2 cellular contexts compared by ENCODE assay signal in genomic region chr2:3142961-3143571, GRCh38.
TF ChIP-seq lines count a peak whose summit lies in the region.

No MANE protein-coding gene starts in this region.

TF ChIP-seq in GM12878, 131 proteins besides CTCF, POLR2A, EP300 and RAD21:
- TF ChIP-seq BCL3 (IDR thresholded peaks at IDR 0.05; ENCODE audit: borderline replicate concordance, insufficient read depth, low read depth, low read length, poor library complexity, severe bottlenecking) (peak; percentile 18), RAD51 (IDR thresholded peaks at IDR 0.05) (no peak)

TF ChIP-seq in GM23338, 12 proteins besides CTCF, POLR2A, EP300 and RAD21 (continued from another document):
- TF ChIP-seq POLR2AphosphoS5 (IDR thresholded peaks at IDR 0.05; ENCODE audit: low read depth) (no peak), ZNF114 (CRISPR knock-in tag; IDR thresholded peaks at IDR 0.05) (no peak), STAT1 (IDR thresholded peaks at IDR 0.05; ENCODE audit: unreplicated experiment) (no peak), ZNF462 (CRISPR knock-in tag; IDR thresholded peaks at IDR 0.05) (no peak), EZH2phosphoT487 (IDR thresholded peaks at IDR 0.05; ENCODE audit: unreplicated experiment) (no peak), ZNF331 (CRISPR knock-in tag; IDR thresholded peaks at IDR 0.05; ENCODE audit: low read depth) (no peak), ETS1 (IDR thresholded peaks at IDR 0.05) (no peak), JUNB (IDR thresholded peaks at IDR 0.05; ENCODE audit: unreplicated experiment) (no peak), NANOG (IDR thresholded peaks at IDR 0.05; ENCODE audit: borderline replicate concordance) (no peak), REST (IDR thresholded peaks at IDR 0.05; ENCODE audit: unreplicated experiment) (no peak)
